10 cellular contexts compared by ENCODE assay signal in genomic region chr3:131795382-131796085, GRCh38.
DNase-seq lines count a peak whose midpoint lies in the region; ATAC-seq and TF ChIP-seq lines count a peak whose summit lies in the region.
"Had no signal": no experiment of that assay in that cellular context is flagged by ENCODE, and none has a peak within 500 bp of the region (broad histone marks: within the 10 kb centered on the region; RNA-seq: fewer than 3 reads in every experiment).

No MANE protein-coding gene starts in this region.

- no peak overlapping the region for H3K4me3 Mint-ChIP-seq in naive thymus-derived CD4-positive, alpha-beta T cell
- H3K4me3 Mint-ChIP-seq: neural progenitor cell had no signal

- H3K36me3 ChIP-seq in OCI-LY3 (replicated peaks; ENCODE audit: low read depth, low read length), result no peaks in the 10 kb centered on the region
- H3K36me3 ChIP-seq in naive thymus-derived CD4-positive, alpha-beta T cell (ENCODE audit: control insufficient read depth in 2 of 3, insufficient read depth in 3 of 3, low read length in 3 of 3), result no peaks in the 10 kb centered on the region
- H3K36me3 ChIP-seq: neural progenitor cell had no signal

- no peak for DNase-seq in naive thymus-derived CD4-positive, alpha-beta T cell
- DNase-seq in germinal center (ENCODE audit: low spot score) (no peak), C1 segment of cervical spinal cord (lab: John Stamatoyannopoulos, UW) (no peak), T-helper 9 cell (no peak)
- DNase-seq in stimulated activated CD4-positive, alpha-beta T cell treated with anti-CD3 and anti-CD28 coated beads, Interleukin-2, amount 100 ng/mL, for 24 hours, result no peak

- H2AFZ ChIP-seq in OCI-LY3 (ENCODE audit: low read depth, low read length), result no peak overlapping the region
- H2AFZ ChIP-seq: neural progenitor cell had no signal

- no peaks in the 10 kb centered on the region for H3K27me3 ChIP-seq in OCI-LY3 (ENCODE audit: low read depth, low read length)
- H3K27me3 ChIP-seq in naive thymus-derived CD4-positive, alpha-beta T cell (ENCODE audit: control insufficient read depth in 2 of 2, insufficient read depth in 2 of 2, low read length in 2 of 2), result no peaks in the 10 kb centered on the region

- ATAC-seq in GM18873 (IDR thresholded peaks at IDR 0.05; ENCODE audit: low FRiP score, unreplicated experiment) (peak; percentile 40), HG03103 (IDR thresholded peaks at IDR 0.05; ENCODE audit: low read depth, unreplicated experiment) (peak; percentile 46)
- ATAC-seq in naive thymus-derived CD4-positive, alpha-beta T cell, result peak; percentile 28

- intact Hi-C loops in naive thymus-derived CD4-positive, alpha-beta T cell (cut with micrococcal nuclease), result loop anchor here (1.0 to 5.0 kb wide), 3 partner anchors 382 to 762 kb away; no protein-coding TSS in a partner anchor

- H4K20me1 ChIP-seq in OCI-LY3 (ENCODE audit: insufficient read depth, low read length), result no peaks in the 10 kb centered on the region

- no peaks in the 10 kb centered on the region for H3K9me3 ChIP-seq in OCI-LY3 (ENCODE audit: insufficient read depth, low read length)
- no peaks in the 10 kb centered on the region for H3K9me3 ChIP-seq in naive thymus-derived CD4-positive, alpha-beta T cell (ENCODE audit: control insufficient read depth in 2 of 3, low read length in 3 of 3)

- H3K4me1 Mint-ChIP-seq in naive thymus-derived CD4-positive, alpha-beta T cell, result peaks cover 0 to 15% (median 9%) of the 10 kb centered on the region in 7 donors

- H3K36me3 Mint-ChIP-seq in naive thymus-derived CD4-positive, alpha-beta T cell, result no peaks in the 10 kb centered on the region
- H3K36me3 Mint-ChIP-seq: neural progenitor cell had no signal

- H3K4me2 ChIP-seq in OCI-LY3 (ENCODE audit: low read length), result peak overlapping the region; percentile 52

- H3K27me3 Mint-ChIP-seq in naive thymus-derived CD4-positive, alpha-beta T cell, result peaks cover 4 to 36% (median 16%) of the 10 kb centered on the region in 5 donors

- peaks cover 30% of the 10 kb centered on the region for H3K4me1 ChIP-seq in OCI-LY3 (ENCODE audit: low read length)
- no peaks in the 10 kb centered on the region for H3K4me1 ChIP-seq in naive thymus-derived CD4-positive, alpha-beta T cell (ENCODE audit: control insufficient read depth in 2 of 2, insufficient read depth in 2 of 2, low read length in 2 of 2)

- no peaks in the 10 kb centered on the region for H3K79me2 ChIP-seq in OCI-LY3 (ENCODE audit: low read length)

- TF ChIP-seq CTCF in OCI-LY3 (IDR thresholded peaks at IDR 0.05; ENCODE audit: low read depth, low read length), result no peak

- no peak overlapping the region for H3K27ac ChIP-seq in OCI-LY3 (ENCODE audit: low read length)
- H3K27ac ChIP-seq in naive thymus-derived CD4-positive, alpha-beta T cell (ENCODE audit: low read depth, low read length), result no peak overlapping the region
- H3K27ac ChIP-seq: neural progenitor cell, VCaP had no signal

- H3K27ac Mint-ChIP-seq in naive thymus-derived CD4-positive, alpha-beta T cell, result no peak overlapping the region
- H3K27ac Mint-ChIP-seq: neural progenitor cell had no signal

- no peaks in the 10 kb centered on the region for H3K9me3 Mint-ChIP-seq in naive thymus-derived CD4-positive, alpha-beta T cell
- H3K9me3 Mint-ChIP-seq: neural progenitor cell had no signal

- POLR2A ChIA-PET in naive thymus-derived CD4-positive, alpha-beta T cell (lab: Charles Lee), result no interaction called here

- H3K4me3 ChIP-seq in OCI-LY3 (ENCODE audit: low read length), result no peak overlapping the region; the same call in 1 of the 2 replicates
- H3K4me3 ChIP-seq in naive thymus-derived CD4-positive, alpha-beta T cell (ENCODE audit: low read length), result no peak overlapping the region
- H3K4me3 ChIP-seq: neural progenitor cell had no signal

- no peak overlapping the region for H3K9ac ChIP-seq in OCI-LY3 (ENCODE audit: low read length)
- H3K9ac ChIP-seq: neural progenitor cell had no signal

- CTCF ChIA-PET in naive thymus-derived CD4-positive, alpha-beta T cell (lab: Charles Lee), result interaction anchor here (1.6 kb wide), 1 partner anchor 547 kb away, joined by 4 read pairs; no protein-coding TSS in a partner anchor
